11 cellular contexts compared by ENCODE assay signal in genomic region chr22:50300620-50301257, GRCh38. TPM values are rescaled to one million over a fixed set of nuclear protein-coding genes. Genes with fewer than 3 reads are reported as not detected.
DNase-seq lines count a peak whose midpoint lies in the region; ATAC-seq and TF ChIP-seq lines count a peak whose summit lies in the region.
"Had no signal": no experiment of that assay in that cellular context is flagged by ENCODE, and none has a peak within 500 bp of the region (broad histone marks: within the 10 kb centered on the region; RNA-seq: fewer than 3 reads in every experiment).

No MANE protein-coding gene starts in this region.

- POLR2A ChIA-PET in AG04449 (lab: Yijun Ruan, JAX) = interaction anchor here (2.2 kb wide), 1 partner anchor 10 kb away, joined by 6 read pairs; no protein-coding TSS in a partner anchor
- POLR2A ChIA-PET in OCI-LY7 (lab: Charles Lee) = interaction anchor here (0.6 kb wide), 1 partner anchor 24 kb away, joined by 3 read pairs; no protein-coding TSS in a partner anchor

- intact Hi-C loops in OCI-LY7 (cut with micrococcal nuclease; ENCODE audit: unreplicated experiment) = no loop called here
- intact Hi-C loops in esophagus muscularis mucosa (cut with DNase I) = no loop called here
- intact Hi-C loops in ovary (cut with DNase I) = no loop called here

- H3K36me3 ChIP-seq in OCI-LY7 (ENCODE audit: insufficient read depth, low read length) (no peaks in the 10 kb centered on the region), esophagus muscularis mucosa (no peaks in the 10 kb centered on the region), ovary (no peaks in the 10 kb centered on the region)

- H3K4me3 ChIP-seq in AG04449 (ENCODE audit: low read depth, low read length) = peak overlapping the region; percentile 34
- no peak overlapping the region for H3K4me3 ChIP-seq in OCI-LY7 (ENCODE audit: low read depth, low read length, poor library complexity, severe bottlenecking)
- H3K4me3 ChIP-seq in esophagus muscularis mucosa = peak overlapping the region; percentile 37 to 55 (median 42)
- H3K4me3 ChIP-seq in ovary = peak overlapping the region; percentile 25

- H3K9me3 ChIP-seq in OCI-LY7 (ENCODE audit: low read length) (no peaks in the 10 kb centered on the region), esophagus muscularis mucosa (no peaks in the 10 kb centered on the region), ovary (no peaks in the 10 kb centered on the region)

- no peaks in the 10 kb centered on the region for H4K20me1 ChIP-seq in OCI-LY7 (ENCODE audit: insufficient read depth, low read length)

- H2AFZ ChIP-seq in OCI-LY7 (ENCODE audit: low read length) = no peak overlapping the region
- H2AFZ ChIP-seq: parathyroid adenoma had no signal

- H3K27ac ChIP-seq in OCI-LY7 (ENCODE audit: low read depth, low read length, poor library complexity, severe bottlenecking) = no peak overlapping the region
- peak overlapping the region; percentile 87 to 93 (median 91) for H3K27ac ChIP-seq in esophagus muscularis mucosa (replicated peaks in 1 of 4)
- H3K27ac ChIP-seq in ovary = peak overlapping the region in 1 of 2 donors; percentile 65
- H3K27ac ChIP-seq: parathyroid adenoma had no signal

- WGBS in esophagus muscularis mucosa = 70% methylated on average over 2 of the region's 14 CpGs
- WGBS in ovary, 3 donors = 70 to 75% (median 74%) methylated on average over 14 of the region's 14 CpGs

- H3K79me2 ChIP-seq in OCI-LY7 (ENCODE audit: insufficient read depth, low read depth, low read length) = no peaks in the 10 kb centered on the region

- peak overlapping the region; percentile 49 for H3K4me2 ChIP-seq in OCI-LY7 (ENCODE audit: low read length)

- TF ChIP-seq EP300 in esophagus muscularis mucosa (IDR thresholded peaks at IDR 0.05) = no peak
- no peak for TF ChIP-seq EP300 in ovary (IDR thresholded peaks at IDR 0.05)

- H3K4me1 ChIP-seq in OCI-LY7 (ENCODE audit: insufficient read depth, low read length, poor library complexity, severe bottlenecking) = peaks cover 75% of the 10 kb centered on the region
- H3K4me1 ChIP-seq in esophagus muscularis mucosa = peaks cover 93 to 100% (median 100%) of the 10 kb centered on the region in 4 donors
- peaks cover 73% of the 10 kb centered on the region for H3K4me1 ChIP-seq in ovary (ENCODE audit: insufficient read depth)

- H3K9me2 ChIP-seq in OCI-LY7 (ENCODE audit: insufficient read depth, low read length) = no peaks in the 10 kb centered on the region

- no peaks in the 10 kb centered on the region for H3K27me3 ChIP-seq in esophagus muscularis mucosa
- H3K27me3 ChIP-seq in ovary = no peaks in the 10 kb centered on the region

- no peak for ATAC-seq in left lobe of liver

- BruUV-seq in OCI-LY7 (replicated peaks; lab: Mats Ljungman, UMichigan) = no TSS peak

- TF ChIP-seq POLR2A in esophagus muscularis mucosa (IDR thresholded peaks at IDR 0.05; ENCODE audit: low read depth) (no peak), ovary (IDR thresholded peaks at IDR 0.05) (no peak)

- TF ChIP-seq CTCF in AG04449 (IDR thresholded peaks at IDR 0.05; ENCODE audit: insufficient read depth, low read length, missing control alignments) (no peak), OCI-LY7 (conservative IDR thresholded peaks at IDR 0.05; ENCODE audit: low read length) (no peak), esophagus muscularis mucosa (IDR thresholded peaks at IDR 0.05) (no peak), ovary (IDR thresholded peaks at IDR 0.05) (no peak)

- DNase-seq in AG04449 (ENCODE audit: low read depth, low spot score) = no peak
- no peak for DNase-seq in OCI-LY7 (ENCODE audit: low spot score)
- no peak for DNase-seq in esophagus muscularis mucosa (ENCODE audit: extremely low spot score)
- peak in 1 of 5 donors; percentile 43 for DNase-seq in ovary
- DNase-seq in left lobe of liver (ENCODE audit: low spot score) = no peak
- no peak for DNase-seq in NCI-H446 (lab: John Stamatoyannopoulos, UW)
- DNase-seq in stimulated activated CD4-positive, alpha-beta T cell treated with anti-CD3 and anti-CD28 coated beads, Interleukin-1b, Interleukin-23, amount 100 ng/mL, for 48 hours = no peak
- no peak for DNase-seq in NCI-H1105 treated with DMSO at 0.1 percent for 48 hours (lab: John Stamatoyannopoulos, UW)
- DNase-seq: activated CD8-positive, alpha-beta memory T cell treated with anti-CD3 and anti-CD28 coated beads for 24 hours; immature natural killer cell had no signal

- CTCF ChIA-PET in AG04449 (lab: Yijun Ruan, JAX) (interaction anchor here (1.1 to 1.9 kb wide), 3 partner anchors 22 to 41 kb away, joined by 4 to 5 read pairs (median 4); no protein-coding TSS in a partner anchor), OCI-LY7 (lab: Charles Lee; ENCODE audit: unreplicated experiment) (no interaction called here)

RNA-seq across cellular contexts. Expression of gene PLXNB2, which starts 6.7 kb away (rescaled TPM):
- total RNA-seq in OCI-LY7 (2014; rRNA removed; shearing (Covaris generic)) = 10.7 and 13.6 TPM in 2 replicates
- total RNA-seq in OCI-LY7 (2022) = 38.9 and 39.2 TPM in 2 replicates
- total RNA-seq in esophagus muscularis mucosa = 100 to 1,000 TPM; 115 to 218 (median 154) TPM
- total RNA-seq in ovary = 100 to 1,000 TPM; 121 to 274 (median 229) TPM
- polyA plus RNA-seq in ovary = 100 to 1,000 TPM in 1 of 2 donors, 10 to 100 TPM in 1; 26.5 to 135 TPM
- 187 TPM for total RNA-seq in left lobe of liver

RNA-seq across cellular contexts. Expression of gene DENND6B, which starts 26.1 kb away (rescaled TPM):
- total RNA-seq in OCI-LY7 (2014; rRNA removed; shearing (Covaris generic)) = 25.0 and 31.6 TPM in 2 replicates
- total RNA-seq in OCI-LY7 (2022) = 38.1 and 45.0 TPM in 2 replicates
- 1 to 10 TPM; 1.7 to 3.8 (median 2.5) TPM for total RNA-seq in esophagus muscularis mucosa
- 10 to 100 TPM in 2 of 7 donors, 1 to 10 TPM in 5; 2.6 to 17.3 (median 7.4) TPM for total RNA-seq in ovary
- 1 to 10 TPM in 1 of 2 donors, under 1 TPM in 1; 0.38 to 5.6 TPM for polyA plus RNA-seq in ovary
- total RNA-seq in left lobe of liver = 1.8 TPM

RNA-seq across cellular contexts. Expression of gene MAPK11, which starts 30.6 kb away (rescaled TPM):
- 12.0 and 13.0 TPM in 2 replicates for total RNA-seq in OCI-LY7 (2014; rRNA removed; shearing (Covaris generic))
- total RNA-seq in OCI-LY7 (2022) (18.6 and 19.7 TPM in 2 replicates), esophagus muscularis mucosa (10 to 100 TPM in 2 of 4 donors, 1 to 10 TPM in 2; 3.7 to 12.5 (median 10.1) TPM), ovary (10 to 100 TPM in 4 of 7 donors, 1 to 10 TPM in 3; 2.0 to 31.6 (median 12.0) TPM), left lobe of liver (8.2 TPM)
- polyA plus RNA-seq in ovary = 10 to 100 TPM in 1 of 2 donors, under 1 TPM in 1; 0.92 to 13.0 TPM

RNA-seq across cellular contexts. Expression of gene MAPK12, which starts 39.3 kb away (rescaled TPM):
- total RNA-seq in OCI-LY7 (2014; rRNA removed; shearing (Covaris generic)) = 90.8 and 93.6 TPM in 2 replicates
- total RNA-seq in OCI-LY7 (2022) (84.9 and 90.1 TPM in 2 replicates), esophagus muscularis mucosa (10 to 100 TPM in 3 of 4 donors, 1 to 10 TPM in 1; 5.8 to 22.9 (median 16.1) TPM), ovary (10 to 100 TPM in 6 of 7 donors, 1 to 10 TPM in 1; 7.9 to 35.3 (median 23.3) TPM), left lobe of liver (5.0 TPM)
- polyA plus RNA-seq in ovary = 10 to 100 TPM in 1 of 2 donors, under 1 TPM in 1; 0.87 to 26.5 TPM

RNA-seq across cellular contexts. Expression of gene PPP6R2, which starts 42.4 kb away (rescaled TPM):
- 55.0 and 64.5 TPM in 2 replicates for total RNA-seq in OCI-LY7 (2014; rRNA removed; shearing (Covaris generic))
- 62.3 and 65.8 TPM in 2 replicates for total RNA-seq in OCI-LY7 (2022)
- 10 to 100 TPM; 57.7 to 79.4 (median 65.3) TPM for total RNA-seq in esophagus muscularis mucosa
- total RNA-seq in ovary = 10 to 100 TPM; 30.1 to 52.9 (median 37.8) TPM
- polyA plus RNA-seq in ovary = 10 to 100 TPM in 1 of 2 donors, 1 to 10 TPM in 1; 8.2 to 33.4 TPM
- 65.4 TPM for total RNA-seq in left lobe of liver
